ENCODE assay signal across 25 cellular contexts in the genomic region with DNA sequence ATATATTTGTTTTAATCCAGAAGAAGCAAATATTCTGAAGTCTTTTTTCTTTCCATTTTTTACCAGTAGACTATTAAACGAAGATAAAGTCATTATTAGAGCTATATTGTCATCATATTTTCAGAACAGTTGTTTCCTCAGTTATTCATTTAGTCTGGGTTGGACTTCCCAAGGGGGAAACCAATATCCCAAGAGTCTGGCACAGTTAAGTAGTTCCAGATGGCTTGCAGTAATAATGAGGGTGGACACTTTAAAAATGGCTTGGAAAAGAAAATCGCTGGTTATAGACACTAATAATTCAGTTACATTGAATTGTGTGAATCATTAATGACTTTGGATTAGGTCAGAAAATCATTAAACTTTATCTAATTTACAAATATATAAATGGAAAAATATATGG.
"Had no signal": no experiment of that assay in that cellular context is flagged by ENCODE, and none has a peak within 500 bp of the region (broad histone marks: within the 10 kb centered on the region; RNA-seq: fewer than 3 reads in every experiment).

No MANE protein-coding gene starts in this region.

- H3K27ac ChIP-seq: esophagus muscularis mucosa, foreskin keratinocyte, heart right ventricle, left lung, neutrophil, right lobe of liver, testis, transverse colon had no signal

- H3K4me3 ChIP-seq: esophagus muscularis mucosa, heart right ventricle, left lung, lung, right lobe of liver, testis, transverse colon had no signal

- H3K9me3 ChIP-seq: esophagus muscularis mucosa, heart right ventricle, left lung, neutrophil, right lobe of liver, testis, transverse colon had no signal

- H3K36me3 Mint-ChIP-seq: natural killer cell had no signal

- DNase-seq: activated CD4-positive, alpha-beta memory T cell treated with anti-CD3 and anti-CD28 coated beads, Interleukin-2, amount 10 ng/mL, durations not matched to agents 7 days and 5 days; activated CD4-positive, alpha-beta T cell treated with anti-CD3 and anti-CD28 coated beads, Interleukin-2, amount 10 ng/mL, durations not matched to agents 7 days and 5 days; activated CD4-positive, CD25-positive, alpha-beta regulatory T cell treated with anti-CD3 and anti-CD28 coated beads, Interleukin-2, amount 50 U/mL, for 72 hours; activated CD8-positive, alpha-beta memory T cell treated with anti-CD3 and anti-CD28 coated beads, Interleukin-2, amount 50 U/mL, for 48 hours; activated gamma-delta T cell treated with Interleukin-2 at 50 U/mL for 16 hours; activated naive CD8-positive, alpha-beta T cell treated with anti-CD3 and anti-CD28 coated beads, Interleukin-2, amount 50 U/mL, for 24 hours; activated T-cell treated with anti-CD3 and anti-CD28 coated beads, Interleukin-2, amount 50 U/mL, for 4 hours; dermis blood vessel endothelial cell; effector CD4-positive, alpha-beta T cell; foreskin keratinocyte; heart right ventricle; left lung; mesendoderm; natural killer cell; right lobe of liver; stimulated activated CD4-positive, alpha-beta T cell treated with anti-CD3 and anti-CD28 coated beads, Interleukin-4, amount 100 ng/mL, for 1 hour; stimulated activated naive CD8-positive, alpha-beta T cell treated with anti-CD3 and anti-CD28 coated beads, Interleukin-15, Interleukin-2, amounts not matched to agents 100 U/mL and 50 U/mL, for 24 hours; testis; transverse colon had no signal

- H3K27me3 ChIP-seq: right lobe of liver, testis had no signal

- H3K27ac Mint-ChIP-seq: activated CD4-positive, alpha-beta memory T cell treated with anti-CD3 and anti-CD28 coated beads, Interleukin-2, amount 10 ng/mL, durations not matched to agents 7 days and 5 days; activated CD4-positive, alpha-beta T cell treated with anti-CD3 and anti-CD28 coated beads, Interleukin-2, amount 10 ng/mL, durations not matched to agents 7 days and 5 days; activated naive CD4-positive, alpha-beta T cell treated with anti-CD3 and anti-CD28 coated beads, Interleukin-2, amount 50 U/mL, for 24 hours; activated naive CD8-positive, alpha-beta T cell treated with anti-CD3 and anti-CD28 coated beads, Interleukin-2, amount 50 U/mL, for 24 hours; activated T-helper 17 cell treated with anti-CD3 and anti-CD28 coated beads, Interleukin-2, amount 50 U/mL, for 72 hours; natural killer cell had no signal

- H3K4me1 ChIP-seq: foreskin keratinocyte, testis had no signal

- ATAC-seq: activated naive CD8-positive, alpha-beta T cell treated with anti-CD3 and anti-CD28 coated beads, Interleukin-2, amount 50 U/mL, for 24 hours; activated T-cell treated with anti-CD3 and anti-CD28 coated beads, Interleukin-2, amount 50 U/mL, for 4 hours; activated T-helper 17 cell treated with anti-CD3 and anti-CD28 coated beads, Interleukin-2, amount 50 U/mL, for 72 hours; foreskin keratinocyte; heart right ventricle; left lung; natural killer cell; right lobe of liver; stimulated activated naive CD8-positive, alpha-beta T cell treated with anti-CD3 and anti-CD28 coated beads, Interleukin-15, Interleukin-2, amounts not matched to agents 100 U/mL and 50 U/mL, for 24 hours had no signal

- H3K4me3 Mint-ChIP-seq: activated CD4-positive, alpha-beta memory T cell treated with anti-CD3 and anti-CD28 coated beads, Interleukin-2, amount 10 ng/mL, durations not matched to agents 7 days and 5 days; activated CD4-positive, alpha-beta T cell treated with anti-CD3 and anti-CD28 coated beads, Interleukin-2, amount 10 ng/mL, durations not matched to agents 7 days and 5 days; activated naive CD4-positive, alpha-beta T cell treated with anti-CD3 and anti-CD28 coated beads, Interleukin-2, amount 50 U/mL, for 24 hours; activated naive CD8-positive, alpha-beta T cell treated with anti-CD3 and anti-CD28 coated beads, Interleukin-2, amount 50 U/mL, for 24 hours; activated T-cell treated with anti-CD3 and anti-CD28 coated beads, Interleukin-2, amount 50 U/mL, for 4 hours; activated T-helper 17 cell treated with anti-CD3 and anti-CD28 coated beads, Interleukin-2, amount 50 U/mL, for 72 hours; central memory CD8-positive, alpha-beta T cell; natural killer cell had no signal

- H3K36me3 ChIP-seq: esophagus muscularis mucosa, heart right ventricle, left lung, neutrophil, right lobe of liver, transverse colon had no signal

- H3K9me3 Mint-ChIP-seq: activated CD4-positive, alpha-beta memory T cell treated with anti-CD3 and anti-CD28 coated beads, Interleukin-2, amount 10 ng/mL, durations not matched to agents 7 days and 5 days; activated CD4-positive, alpha-beta T cell treated with anti-CD3 and anti-CD28 coated beads, Interleukin-2, amount 10 ng/mL, durations not matched to agents 7 days and 5 days; activated naive CD4-positive, alpha-beta T cell treated with anti-CD3 and anti-CD28 coated beads, Interleukin-2, amount 50 U/mL, for 24 hours; activated naive CD8-positive, alpha-beta T cell treated with anti-CD3 and anti-CD28 coated beads, Interleukin-2, amount 50 U/mL, for 24 hours; activated T-cell treated with anti-CD3 and anti-CD28 coated beads, Interleukin-2, amount 50 U/mL, for 4 hours; activated T-helper 17 cell treated with anti-CD3 and anti-CD28 coated beads, Interleukin-2, amount 50 U/mL, for 72 hours; central memory CD8-positive, alpha-beta T cell; natural killer cell had no signal
